ENCODE assay signal across 15 cellular contexts in genomic region chrX:153638436-153639176, GRCh38. TPM values are rescaled to one million over a fixed set of nuclear protein-coding genes. Genes with fewer than 3 reads are reported as not detected.
"Had no signal": no experiment of that assay in that cellular context is flagged by ENCODE, and none has a peak within 500 bp of the region (broad histone marks: within the 10 kb centered on the region; RNA-seq: fewer than 3 reads in every experiment).

No MANE protein-coding gene starts in this region.

- ATAC-seq: heart left ventricle; lower lobe of right lung; stimulated activated naive B cell treated with anti-CD40 and anti-IgM and Interleukin-4, amounts not matched to agents 10 μg/mL and 1 μg/mL and 100 μg/mL, for 72 hours had no signal

- FAIRE-seq: frontal cortex had no signal

- H3K4me3 ChIP-seq: heart left ventricle, lower lobe of right lung, sigmoid colon had no signal

- H3K4me1 ChIP-seq: lower lobe of right lung had no signal

- H3K36me3 ChIP-seq: heart left ventricle, lower lobe of right lung, sigmoid colon had no signal

- H3K27ac ChIP-seq: heart left ventricle, lower lobe of right lung, sigmoid colon had no signal

- H3K9me3 ChIP-seq: heart left ventricle, lower lobe of right lung, sigmoid colon had no signal

- DNase-seq: activated CD4-positive, alpha-beta T cell treated with anti-CD3 and anti-CD28 coated beads, Interleukin-2, amount 50 U/mL, for 4 hours; activated CD4-positive, CD25-positive, alpha-beta regulatory T cell treated with anti-CD3 and anti-CD28 coated beads, Interleukin-2, amount 50 U/mL, for 72 hours; activated naive CD8-positive, alpha-beta T cell treated with anti-CD3 and anti-CD28 coated beads, Interleukin-2, amount 10 ng/mL, durations not matched to agents 7 days and 5 days; activated T-cell treated with anti-CD3 and anti-CD28 coated beads, Interleukin-2, amount 50 U/mL, for 48 hours; anterior cingulate cortex; lower lobe of right lung; nephron progenitor cell; sigmoid colon; stimulated activated CD4-positive, alpha-beta T cell treated with anti-CD3 and anti-CD28 coated beads, Interleukin-2, amount 100 ng/mL, for 24 hours; stimulated activated naive B cell treated with anti-CD40 and anti-IgM and Interleukin-4, amounts not matched to agents 10 μg/mL and 1 μg/mL and 100 μg/mL, for 72 hours; trophoblast cell had no signal

RNA-seq across cellular contexts. Expression of gene DUSP9, which starts 8.4 kb away (rescaled TPM):
- total RNA-seq: activated naive CD8-positive, alpha-beta T cell treated with anti-CD3 and anti-CD28 coated beads, Interleukin-2, amount 10 ng/mL, durations not matched to agents 7 days and 5 days; lower lobe of right lung; mononuclear cell; sigmoid colon had no signal

RNA-seq across cellular contexts. Expression of gene PNCK, which starts 35.0 kb away (rescaled TPM):
- total RNA-seq: lower lobe of right lung, pulmonary artery endothelial cell had no signal
